1 cellular context compared by ENCODE assay signal in the genomic region with DNA sequence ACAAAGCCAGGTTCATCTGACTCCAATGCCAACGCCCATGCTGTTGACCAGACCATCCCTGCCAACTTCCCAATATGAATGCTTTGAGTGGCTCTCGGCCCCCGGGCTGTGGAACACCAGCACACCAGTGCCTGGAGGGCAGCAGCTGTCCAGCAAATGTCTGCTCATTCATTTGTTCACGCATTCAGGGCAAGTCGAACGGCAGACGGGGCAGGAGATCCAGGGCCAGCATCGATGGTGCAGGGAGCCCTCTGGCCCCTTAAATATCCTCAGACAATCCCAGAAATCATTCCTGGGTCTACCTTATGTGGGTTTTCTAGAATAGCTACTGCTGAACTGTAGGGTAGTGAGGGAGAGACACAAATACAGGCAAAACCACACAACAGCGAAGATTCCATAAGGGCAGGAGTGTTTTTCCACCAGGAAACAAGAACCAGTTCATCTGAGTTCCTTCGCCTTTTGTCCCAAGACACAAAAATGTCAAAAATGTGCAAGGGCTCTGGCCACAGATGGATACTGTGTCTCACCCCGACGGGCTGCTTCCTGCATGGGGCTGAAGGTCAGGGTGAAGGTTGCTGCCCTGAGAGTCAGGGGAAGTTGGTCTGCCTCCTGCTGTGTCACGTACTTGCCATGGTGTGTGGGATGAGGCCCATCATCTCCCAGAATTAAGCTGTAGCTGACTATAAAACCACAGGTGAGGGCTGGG.
TF ChIP-seq lines count a peak whose summit lies in the region.

No MANE protein-coding gene starts in this region.

TF ChIP-seq in HepG2, 621 proteins besides CTCF, POLR2A, EP300 and RAD21 (continued from another document and continues in another):
- TF ChIP-seq ZBTB10 (CRISPR knock-in tag; IDR thresholded peaks at IDR 0.05; ENCODE audit: borderline replicate concordance) (no peak), TBL1XR1 (IDR thresholded peaks at IDR 0.05; ENCODE audit: borderline replicate concordance, low read length, partially characterized antibody) (peak; percentile 94), MTF1 (CRISPR knock-in tag; IDR thresholded peaks at IDR 0.05) (no peak), ISX (CRISPR knock-in tag; conservative IDR thresholded peaks at IDR 0.05) (no peak), TEAD3 (CRISPR knock-in tag; optimal IDR thresholded peaks at IDR 0.05; ENCODE audit: borderline replicate concordance) (peak; percentile 99), ZFP82 (CRISPR knock-in tag; IDR thresholded peaks at IDR 0.05; ENCODE audit: borderline replicate concordance) (no peak), MYPOP (CRISPR knock-in tag; IDR thresholded peaks at IDR 0.05) (no peak; the same call in 1 of the 2 replicates), ZNF407 (CRISPR knock-in tag; IDR thresholded peaks at IDR 0.05; ENCODE audit: not compliant biosample characterization) (peak; percentile 54), CREM (IDR thresholded peaks at IDR 0.05) (peak; percentile 70), CREM (CRISPR knock-in tag; IDR thresholded peaks at IDR 0.05) (no peak), PCBP1 (IDR thresholded peaks at IDR 0.05; ENCODE audit: borderline replicate concordance, low read depth, low read length) (no peak), GATAD1 (CRISPR knock-in tag; IDR thresholded peaks at IDR 0.05) (no peak), DDIT3 (CRISPR knock-in tag; IDR thresholded peaks at IDR 0.05) (no peak), BHLHE40 (IDR thresholded peaks at IDR 0.05; ENCODE audit: low read length) (no peak), HNRNPLL (IDR thresholded peaks at IDR 0.05; ENCODE audit: low read depth, low read length, poor library complexity, severe bottlenecking) (no peak), HNF4A (CRISPR knock-in tag; IDR thresholded peaks at IDR 0.05) (peak; percentile 88)
- TF ChIP-seq, protein P1, sequence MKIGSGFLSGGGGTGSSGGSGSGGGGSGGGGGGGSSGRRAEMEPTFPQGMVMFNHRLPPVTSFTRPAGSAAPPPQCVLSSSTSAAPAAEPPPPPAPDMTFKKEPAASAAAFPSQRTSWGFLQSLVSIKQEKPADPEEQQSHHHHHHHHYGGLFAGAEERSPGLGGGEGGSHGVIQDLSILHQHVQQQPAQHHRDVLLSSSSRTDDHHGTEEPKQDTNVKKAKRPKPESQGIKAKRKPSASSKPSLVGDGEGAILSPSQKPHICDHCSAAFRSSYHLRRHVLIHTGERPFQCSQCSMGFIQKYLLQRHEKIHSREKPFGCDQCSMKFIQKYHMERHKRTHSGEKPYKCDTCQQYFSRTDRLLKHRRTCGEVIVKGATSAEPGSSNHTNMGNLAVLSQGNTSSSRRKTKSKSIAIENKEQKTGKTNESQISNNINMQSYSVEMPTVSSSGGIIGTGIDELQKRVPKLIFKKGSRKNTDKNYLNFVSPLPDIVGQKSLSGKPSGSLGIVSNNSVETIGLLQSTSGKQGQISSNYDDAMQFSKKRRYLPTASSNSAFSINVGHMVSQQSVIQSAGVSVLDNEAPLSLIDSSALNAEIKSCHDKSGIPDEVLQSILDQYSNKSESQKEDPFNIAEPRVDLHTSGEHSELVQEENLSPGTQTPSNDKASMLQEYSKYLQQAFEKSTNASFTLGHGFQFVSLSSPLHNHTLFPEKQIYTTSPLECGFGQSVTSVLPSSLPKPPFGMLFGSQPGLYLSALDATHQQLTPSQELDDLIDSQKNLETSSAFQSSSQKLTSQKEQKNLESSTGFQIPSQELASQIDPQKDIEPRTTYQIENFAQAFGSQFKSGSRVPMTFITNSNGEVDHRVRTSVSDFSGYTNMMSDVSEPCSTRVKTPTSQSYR (CRISPR knock-in tag; IDR thresholded peaks at IDR 0.05; ENCODE audit: borderline replicate concordance): no peak; the same call in 1 of the 2 replicates
- TF ChIP-seq, protein P2, sequence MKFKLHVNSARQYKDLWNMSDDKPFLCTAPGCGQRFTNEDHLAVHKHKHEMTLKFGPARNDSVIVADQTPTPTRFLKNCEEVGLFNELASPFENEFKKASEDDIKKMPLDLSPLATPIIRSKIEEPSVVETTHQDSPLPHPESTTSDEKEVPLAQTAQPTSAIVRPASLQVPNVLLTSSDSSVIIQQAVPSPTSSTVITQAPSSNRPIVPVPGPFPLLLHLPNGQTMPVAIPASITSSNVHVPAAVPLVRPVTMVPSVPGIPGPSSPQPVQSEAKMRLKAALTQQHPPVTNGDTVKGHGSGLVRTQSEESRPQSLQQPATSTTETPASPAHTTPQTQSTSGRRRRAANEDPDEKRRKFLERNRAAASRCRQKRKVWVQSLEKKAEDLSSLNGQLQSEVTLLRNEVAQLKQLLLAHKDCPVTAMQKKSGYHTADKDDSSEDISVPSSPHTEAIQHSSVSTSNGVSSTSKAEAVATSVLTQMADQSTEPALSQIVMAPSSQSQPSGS (CRISPR knock-in tag; IDR thresholded peaks at IDR 0.05): peak; percentile 60; the same call in 1 of the 2 replicates
- TF ChIP-seq, protein P3, sequence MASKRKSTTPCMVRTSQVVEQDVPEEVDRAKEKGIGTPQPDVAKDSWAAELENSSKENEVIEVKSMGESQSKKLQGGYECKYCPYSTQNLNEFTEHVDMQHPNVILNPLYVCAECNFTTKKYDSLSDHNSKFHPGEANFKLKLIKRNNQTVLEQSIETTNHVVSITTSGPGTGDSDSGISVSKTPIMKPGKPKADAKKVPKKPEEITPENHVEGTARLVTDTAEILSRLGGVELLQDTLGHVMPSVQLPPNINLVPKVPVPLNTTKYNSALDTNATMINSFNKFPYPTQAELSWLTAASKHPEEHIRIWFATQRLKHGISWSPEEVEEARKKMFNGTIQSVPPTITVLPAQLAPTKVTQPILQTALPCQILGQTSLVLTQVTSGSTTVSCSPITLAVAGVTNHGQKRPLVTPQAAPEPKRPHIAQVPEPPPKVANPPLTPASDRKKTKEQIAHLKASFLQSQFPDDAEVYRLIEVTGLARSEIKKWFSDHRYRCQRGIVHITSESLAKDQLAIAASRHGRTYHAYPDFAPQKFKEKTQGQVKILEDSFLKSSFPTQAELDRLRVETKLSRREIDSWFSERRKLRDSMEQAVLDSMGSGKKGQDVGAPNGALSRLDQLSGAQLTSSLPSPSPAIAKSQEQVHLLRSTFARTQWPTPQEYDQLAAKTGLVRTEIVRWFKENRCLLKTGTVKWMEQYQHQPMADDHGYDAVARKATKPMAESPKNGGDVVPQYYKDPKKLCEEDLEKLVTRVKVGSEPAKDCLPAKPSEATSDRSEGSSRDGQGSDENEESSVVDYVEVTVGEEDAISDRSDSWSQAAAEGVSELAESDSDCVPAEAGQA (IDR thresholded peaks at IDR 0.05; ENCODE audit: low read depth): no peak
- TF ChIP-seq, protein P3 (CRISPR knock-in tag; IDR thresholded peaks at IDR 0.05; ENCODE audit: borderline replicate concordance): no peak
- TF ChIP-seq, protein P4, sequence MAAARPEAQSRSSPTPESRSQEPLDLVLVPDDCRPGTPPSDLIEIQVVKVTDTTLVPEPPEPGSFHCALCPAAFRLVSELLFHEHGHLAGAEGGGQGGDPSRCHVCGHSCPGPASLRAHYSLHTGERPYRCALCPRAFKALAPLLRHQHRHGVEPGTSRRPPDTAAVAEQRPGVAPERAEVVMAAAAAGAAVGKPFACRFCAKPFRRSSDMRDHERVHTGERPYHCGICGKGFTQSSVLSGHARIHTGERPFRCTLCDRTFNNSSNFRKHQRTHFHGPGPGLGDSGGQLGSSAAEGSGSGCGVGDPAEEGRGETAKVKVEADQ (CRISPR knock-in tag; IDR thresholded peaks at IDR 0.05; ENCODE audit: borderline replicate concordance): 0 out of 2 replicates have a peak, but pooled peaks have one; percentile 37
